In the genomic region with DNA sequence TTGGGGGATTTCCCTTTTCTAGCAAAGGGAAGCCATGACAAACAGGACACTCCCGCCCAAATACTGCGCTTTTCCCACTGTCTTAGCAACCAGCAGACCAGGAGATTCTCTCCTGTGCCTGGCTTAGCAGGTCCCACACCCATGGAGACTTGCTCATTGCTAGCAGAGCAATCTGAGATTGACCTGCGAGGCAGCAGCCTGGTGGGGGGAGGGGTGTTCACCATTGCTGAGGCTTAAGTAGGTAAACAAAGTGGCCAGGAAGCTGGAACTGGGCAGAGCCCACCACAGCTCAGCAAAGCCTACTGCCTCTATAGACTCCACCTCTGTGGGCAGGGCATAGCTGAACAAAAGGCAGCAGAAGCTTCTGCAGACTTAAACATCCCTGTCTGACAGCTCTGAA, we compare ENCODE assay signal across 1 cellular context.
TF ChIP-seq lines count a peak whose summit lies in the region.
"Not testable (repeated sequence)": the region's sequence is repeated elsewhere in the genome, so short reads cannot be mapped to it uniquely, and the experiment has no call there.

No MANE protein-coding gene starts in this region.

TF ChIP-seq in HepG2, 621 proteins besides CTCF, POLR2A, EP300 and RAD21 (continued from another document):
- TF ChIP-seq, protein P1, sequence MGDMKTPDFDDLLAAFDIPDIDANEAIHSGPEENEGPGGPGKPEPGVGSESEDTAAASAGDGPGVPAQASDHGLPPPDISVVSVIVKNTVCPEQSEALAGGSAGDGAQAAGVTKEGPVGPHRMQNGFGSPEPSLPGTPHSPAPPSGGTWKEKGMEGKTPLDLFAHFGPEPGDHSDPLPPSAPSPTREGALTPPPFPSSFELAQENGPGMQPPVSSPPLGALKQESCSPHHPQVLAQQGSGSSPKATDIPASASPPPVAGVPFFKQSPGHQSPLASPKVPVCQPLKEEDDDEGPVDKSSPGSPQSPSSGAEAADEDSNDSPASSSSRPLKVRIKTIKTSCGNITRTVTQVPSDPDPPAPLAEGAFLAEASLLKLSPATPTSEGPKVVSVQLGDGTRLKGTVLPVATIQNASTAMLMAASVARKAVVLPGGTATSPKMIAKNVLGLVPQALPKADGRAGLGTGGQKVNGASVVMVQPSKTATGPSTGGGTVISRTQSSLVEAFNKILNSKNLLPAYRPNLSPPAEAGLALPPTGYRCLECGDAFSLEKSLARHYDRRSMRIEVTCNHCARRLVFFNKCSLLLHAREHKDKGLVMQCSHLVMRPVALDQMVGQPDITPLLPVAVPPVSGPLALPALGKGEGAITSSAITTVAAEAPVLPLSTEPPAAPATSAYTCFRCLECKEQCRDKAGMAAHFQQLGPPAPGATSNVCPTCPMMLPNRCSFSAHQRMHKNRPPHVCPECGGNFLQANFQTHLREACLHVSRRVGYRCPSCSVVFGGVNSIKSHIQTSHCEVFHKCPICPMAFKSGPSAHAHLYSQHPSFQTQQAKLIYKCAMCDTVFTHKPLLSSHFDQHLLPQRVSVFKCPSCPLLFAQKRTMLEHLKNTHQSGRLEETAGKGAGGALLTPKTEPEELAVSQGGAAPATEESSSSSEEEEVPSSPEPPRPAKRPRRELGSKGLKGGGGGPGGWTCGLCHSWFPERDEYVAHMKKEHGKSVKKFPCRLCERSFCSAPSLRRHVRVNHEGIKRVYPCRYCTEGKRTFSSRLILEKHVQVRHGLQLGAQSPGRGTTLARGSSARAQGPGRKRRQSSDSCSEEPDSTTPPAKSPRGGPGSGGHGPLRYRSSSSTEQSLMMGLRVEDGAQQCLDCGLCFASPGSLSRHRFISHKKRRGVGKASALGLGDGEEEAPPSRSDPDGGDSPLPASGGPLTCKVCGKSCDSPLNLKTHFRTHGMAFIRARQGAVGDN (CRISPR knock-in tag; IDR thresholded peaks at IDR 0.05), result peak; percentile 59
- TF ChIP-seq POGZ (CRISPR knock-in tag; IDR thresholded peaks at IDR 0.05) (peak; percentile 68), GATAD2A (CRISPR knock-in tag; IDR thresholded peaks at IDR 0.05) (0 out of 2 replicates have a peak, but pooled peaks have one; percentile 28), FOXA1 (CRISPR knock-in tag; IDR thresholded peaks at IDR 0.05) (peak; percentile 43)
- TF ChIP-seq FOXA1 (IDR thresholded peaks at IDR 0.05), result not testable (repeated sequence)
